22 cellular contexts compared by ENCODE assay signal in genomic region chrX:42491145-42491907, GRCh38.
A peak's percentile ranks its signal among the peaks of the same experiment; 100 is the strongest.
DNase-seq lines count a peak whose midpoint lies in the region; ATAC-seq and TF ChIP-seq lines count a peak whose summit lies in the region.
"Had no signal": no experiment of that assay in that cellular context is flagged by ENCODE, and none has a peak within 500 bp of the region (broad histone marks: within the 10 kb centered on the region; RNA-seq: fewer than 3 reads in every experiment).

No MANE protein-coding gene starts in this region.

- peaks cover 16 to 37% of the 10 kb centered on the region in 2 donors for H3K4me1 Mint-ChIP-seq in stimulated activated naive B cell treated with anti-CD40 and anti-IgM and Interleukin-4, amounts not matched to agents 10 μg/mL and 1 μg/mL and 100 μg/mL, for 72 hours

- no peak overlapping the region for H3K4me3 ChIP-seq in epithelial cell of proximal tubule (ENCODE audit: low read depth, low read length)
- H3K4me3 ChIP-seq: A549, BLaER1, GM23248, HAP-1, SK-N-MC had no signal

- DNase-seq in NOMO-1 (lab: John Stamatoyannopoulos, UW; ENCODE audit: unreplicated experiment in 2 of 2) (peak; percentile 0 to 24), NOMO-1 treated with dmso at 0.1 percent for 144 hours (lab: John Stamatoyannopoulos, UW; ENCODE audit: unreplicated experiment) (no peak), NOMO-1 treated with DMSO at 0.1 percent for 48 hours (lab: John Stamatoyannopoulos, UW; ENCODE audit: unreplicated experiment) (peak; percentile 32), epithelial cell of proximal tubule (ENCODE audit: low read depth) (peak; percentile 67), DMS 273 treated with DMSO at 0.1 percent for 48 hours (lab: John Stamatoyannopoulos, UW) (no peak), NCI-H128 (lab: John Stamatoyannopoulos, UW; ENCODE audit: unreplicated experiment) (no peak)
- DNase-seq in stimulated activated naive B cell treated with anti-CD40 and anti-IgM and Interleukin-4, amounts not matched to agents 10 μg/mL and 1 μg/mL and 100 μg/mL, for 72 hours, result peak; percentile 12
- DNase-seq: CD8-positive, alpha-beta memory T cell; DND-41; GM23248; Karpas-422; NCI-H1092; NCI-H1694; NCI-H2227 treated with DMSO at 0.1 percent for 48 hours; NCI-H510A treated with DMSO at 0.1 percent for 48 hours; Right ventricle myocardium superior had no signal

- H3K9me3 Mint-ChIP-seq in stimulated activated naive B cell treated with anti-CD40 and anti-IgM and Interleukin-4, amounts not matched to agents 10 μg/mL and 1 μg/mL and 100 μg/mL, for 72 hours, result no peaks in the 10 kb centered on the region
- H3K9me3 Mint-ChIP-seq: CD8-positive, alpha-beta memory T cell; IgD-negative memory B cell had no signal

- H3K27me3 Mint-ChIP-seq in stimulated activated naive B cell treated with anti-CD40 and anti-IgM and Interleukin-4, amounts not matched to agents 10 μg/mL and 1 μg/mL and 100 μg/mL, for 72 hours, result peaks cover 0 to 4% of the 10 kb centered on the region in 2 donors
- H3K27me3 Mint-ChIP-seq: IgD-negative memory B cell had no signal

- peak; percentile 91 to 92 for ATAC-seq in stimulated activated naive B cell treated with anti-CD40 and anti-IgM and Interleukin-4, amounts not matched to agents 10 μg/mL and 1 μg/mL and 100 μg/mL, for 72 hours (replicated peaks)
- ATAC-seq in HG02870 (IDR thresholded peaks at IDR 0.05; ENCODE audit: unreplicated experiment), result no peak
- ATAC-seq: A549 had no signal

- H3K4me3 Mint-ChIP-seq in stimulated activated naive B cell treated with anti-CD40 and anti-IgM and Interleukin-4, amounts not matched to agents 10 μg/mL and 1 μg/mL and 100 μg/mL, for 72 hours, result peak overlapping the region; percentile 0 to 23
- H3K4me3 Mint-ChIP-seq: CD8-positive, alpha-beta memory T cell had no signal

- peaks cover 0 to 1% of the 10 kb centered on the region in 2 donors for H3K36me3 Mint-ChIP-seq in stimulated activated naive B cell treated with anti-CD40 and anti-IgM and Interleukin-4, amounts not matched to agents 10 μg/mL and 1 μg/mL and 100 μg/mL, for 72 hours
- H3K36me3 Mint-ChIP-seq: CD8-positive, alpha-beta memory T cell; IgD-negative memory B cell had no signal

- H3K27ac Mint-ChIP-seq in stimulated activated naive B cell treated with anti-CD40 and anti-IgM and Interleukin-4, amounts not matched to agents 10 μg/mL and 1 μg/mL and 100 μg/mL, for 72 hours, result peak overlapping the region; percentile 57
- H3K27ac Mint-ChIP-seq: IgD-negative memory B cell had no signal

- TF ChIP-seq CTCF in epithelial cell of proximal tubule (conservative IDR thresholded peaks at IDR 0.05; ENCODE audit: low read depth, low read length), result no peak

Comparison
In these comparisons a context has a peak if more than half of its experiments do, and no peak if none do; other contexts are left out.
1. DNase-seq: peak in NOMO-1 (2 of 2), NOMO-1 treated with DMSO at 0.1 percent for 48 hours (single experiment), epithelial cell of proximal tubule (single experiment) and stimulated activated naive B cell treated with anti-CD40 and anti-IgM and Interleukin-4, amounts not matched to agents 10 μg/mL and 1 μg/mL and 100 μg/mL, for 72 hours (single experiment); none in NOMO-1 treated with dmso at 0.1 percent for 144 hours (single experiment), DMS 273 treated with DMSO at 0.1 percent for 48 hours (single experiment) and NCI-H128 (single experiment).